Comparison of ENCODE assay signal across 8 cellular contexts in genomic region chr3:32502944-32503286, GRCh38. TPM values are rescaled to one million over a fixed set of nuclear protein-coding genes. Genes with fewer than 3 reads are reported as not detected.
A peak's percentile ranks its signal among the peaks of the same experiment; 100 is the strongest.
DNase-seq lines count a peak whose midpoint lies in the region; ATAC-seq and TF ChIP-seq lines count a peak whose summit lies in the region.

No MANE protein-coding gene starts in this region.

- in situ Hi-C loops in G401 (cut with HindIII; ENCODE audit: low sequenced_read_pairs) = no loop called here

- no peak for DNase-seq in AG10803 (ENCODE audit: low read depth)
- no peak for DNase-seq in HCT116 (ENCODE audit: low read depth, low spot score)
- no peak for DNase-seq in activated naive CD8-positive, alpha-beta T cell treated with anti-CD3 and anti-CD28 coated beads, Interleukin-2, amount 10 ng/mL, durations not matched to agents 7 days and 5 days
- no peak for DNase-seq in memory B cell (ENCODE audit: low spot score in 2 of 2)
- DNase-seq in DMS153 (lab: John Stamatoyannopoulos, UW) = no peak
- DNase-seq in G401 (ENCODE audit: low spot score) = no peak

- H2AFZ ChIP-seq in HCT116 (ENCODE audit: low read depth, low read length, poor library complexity, severe bottlenecking) = peak overlapping the region; percentile 99

- H3K36me3 Mint-ChIP-seq in activated naive CD8-positive, alpha-beta T cell treated with anti-CD3 and anti-CD28 coated beads, Interleukin-2, amount 10 ng/mL, durations not matched to agents 7 days and 5 days = peaks cover 4% of the 10 kb centered on the region
- peaks cover 2% of the 10 kb centered on the region for H3K36me3 Mint-ChIP-seq in memory B cell

- H3K4me3 ChIP-seq in AG10803 (ENCODE audit: low read length) = peak overlapping the region; percentile 97
- H3K4me3 ChIP-seq in HCT116 (replicated peaks in 1 of 2; ENCODE audit: low read depth in 1 of 2, low read length in 2 of 2) = peak overlapping the region; percentile 89 to 90

- TF ChIP-seq CTCF in AG10803 (conservative IDR thresholded peaks at IDR 0.05; ENCODE audit: low read length) (no peak), HCT116 (IDR thresholded peaks at IDR 0.05 in 2 of 3, conservative IDR thresholded peaks at IDR 0.05 in 1 of 3; ENCODE audit: borderline replicate concordance in 1 of 3, insufficient read depth in 1 of 3, low read depth in 2 of 3, low read length in 2 of 3) (no peak)

- H3K27me3 Mint-ChIP-seq in activated naive CD8-positive, alpha-beta T cell treated with anti-CD3 and anti-CD28 coated beads, Interleukin-2, amount 10 ng/mL, durations not matched to agents 7 days and 5 days = no peaks in the 10 kb centered on the region
- H3K27me3 Mint-ChIP-seq in memory B cell = no peaks in the 10 kb centered on the region

- H3K36me3 ChIP-seq in HCT116 (ENCODE audit: control insufficient read depth in 1 of 2, insufficient read depth in 2 of 2, low read length in 2 of 2) = no peaks in the 10 kb centered on the region

- H4K20me1 ChIP-seq in HCT116 (ENCODE audit: insufficient read depth) = peaks cover 3% of the 10 kb centered on the region; the same call in 1 of the 2 replicates

- H3K9ac ChIP-seq in HCT116 (ENCODE audit: low read length) = peak overlapping the region; percentile 78; the same call in 1 of the 2 replicates

- POLR2A ChIA-PET in HCT116 (lab: Charles Lee) = no interaction called here
- POLR2A ChIA-PET in activated naive CD8-positive, alpha-beta T cell treated with anti-CD3 and anti-CD28 coated beads, Interleukin-2, amount 10 ng/mL, durations not matched to agents 7 days and 5 days (lab: Charles Lee) = interaction anchor here (1.0 kb wide), 1 partner anchor 67 kb away, joined by 3 read pairs; no protein-coding TSS in a partner anchor

- peaks cover 4 to 14% of the 10 kb centered on the region in 2 experiments; a peak in 3 of 4 replicates for H3K4me1 ChIP-seq in HCT116 (ENCODE audit: control insufficient read depth in 1 of 2, insufficient read depth in 2 of 2, low read length in 2 of 2)

- no peak for TF ChIP-seq RAD21 in HCT116 (IDR thresholded peaks at IDR 0.05; ENCODE audit: low read depth)

- no TSS peak for BruUV-seq in HCT116 (replicated peaks; lab: Mats Ljungman, UMichigan)

- no peaks in the 10 kb centered on the region for H3K9me2 ChIP-seq in HCT116 (ENCODE audit: insufficient read depth)

- H3K4me3 Mint-ChIP-seq in activated naive CD8-positive, alpha-beta T cell treated with anti-CD3 and anti-CD28 coated beads, Interleukin-2, amount 10 ng/mL, durations not matched to agents 7 days and 5 days = peak overlapping the region; percentile 99
- peak overlapping the region; percentile 91 for H3K4me3 Mint-ChIP-seq in memory B cell

- RAD21 ChIA-PET in HCT116 (lab: Charles Lee; ENCODE audit: low non-redundant PET in 1 of 2, low total read pairs in 2 of 2, uncharacterized antibody in 2 of 2, unreplicated experiment in 2 of 2) = no interaction called here

- peak overlapping the region; percentile 89 for H3K27ac Mint-ChIP-seq in activated naive CD8-positive, alpha-beta T cell treated with anti-CD3 and anti-CD28 coated beads, Interleukin-2, amount 10 ng/mL, durations not matched to agents 7 days and 5 days
- peak overlapping the region; percentile 94 for H3K27ac Mint-ChIP-seq in memory B cell

- intact Hi-C loops in HCT116 (cut with micrococcal nuclease) = no loop called here

- no peaks in the 10 kb centered on the region for H3K27me3 ChIP-seq in HCT116 (ENCODE audit: insufficient read depth, low read length)

- peak overlapping the region; percentile 91 for H3K4me2 ChIP-seq in HCT116 (ENCODE audit: low read length)

- H3K9me3 ChIP-seq in HCT116 (ENCODE audit: control insufficient read depth in 1 of 2, insufficient read depth in 1 of 2, low read depth in 1 of 2, low read length in 2 of 2) = no peaks in the 10 kb centered on the region

- TF ChIP-seq POLR2A in HCT116 (IDR thresholded peaks at IDR 0.05; ENCODE audit: borderline replicate concordance, extremely low read depth, insufficient read depth, insufficient read length) = no peak

- ATAC-seq in HCT116 = no peak
- ATAC-seq in activated naive CD8-positive, alpha-beta T cell treated with anti-CD3 and anti-CD28 coated beads, Interleukin-2, amount 10 ng/mL, durations not matched to agents 7 days and 5 days (ENCODE audit: low read depth) = no peak
- ATAC-seq in memory B cell (ENCODE audit: low read depth) = peak; percentile 20
- no peak for ATAC-seq in GM21717 (IDR thresholded peaks at IDR 0.05; ENCODE audit: unreplicated experiment)
- no peak for ATAC-seq in HG03469 (IDR thresholded peaks at IDR 0.05; ENCODE audit: unreplicated experiment)

- H3K9me3 Mint-ChIP-seq in activated naive CD8-positive, alpha-beta T cell treated with anti-CD3 and anti-CD28 coated beads, Interleukin-2, amount 10 ng/mL, durations not matched to agents 7 days and 5 days = no peaks in the 10 kb centered on the region
- no peaks in the 10 kb centered on the region for H3K9me3 Mint-ChIP-seq in memory B cell

- H3K79me2 ChIP-seq in HCT116 (ENCODE audit: insufficient read depth, low read length) = peaks cover 26% of the 10 kb centered on the region

- no peak overlapping the region for H3K27ac ChIP-seq in HCT116 (ENCODE audit: low read depth, low read length)

- CTCF ChIA-PET in HCT116 (lab: Charles Lee) = interaction anchor here (0.7 kb wide), 1 partner anchor 33 kb away, joined by 4 read pairs; no protein-coding TSS in a partner anchor

- peaks cover 16% of the 10 kb centered on the region for H3K4me1 Mint-ChIP-seq in activated naive CD8-positive, alpha-beta T cell treated with anti-CD3 and anti-CD28 coated beads, Interleukin-2, amount 10 ng/mL, durations not matched to agents 7 days and 5 days
- H3K4me1 Mint-ChIP-seq in memory B cell = peaks cover 25% of the 10 kb centered on the region

TF ChIP-seq in HCT116, 20 proteins besides CTCF, POLR2A, EP300 and RAD21:
- TF ChIP-seq YY1 (IDR thresholded peaks at IDR 0.05; ENCODE audit: extremely low read depth, insufficient replicate concordance, low read depth, low read length) = no peak
- TF ChIP-seq SRF (IDR thresholded peaks at IDR 0.05; ENCODE audit: low read depth) = no peak
- no peak for TF ChIP-seq MAX (IDR thresholded peaks at IDR 0.05)
- TF ChIP-seq CBX3 (IDR thresholded peaks at IDR 0.05; ENCODE audit: low read depth) = no peak
- TF ChIP-seq ZFX (IDR thresholded peaks at IDR 0.05) = no peak
- no peak for TF ChIP-seq SIN3A (IDR thresholded peaks at IDR 0.05; ENCODE audit: low read depth)
- TF ChIP-seq EZH2 (IDR thresholded peaks at IDR 0.05) = no peak
- TF ChIP-seq JUND (IDR thresholded peaks at IDR 0.05) = no peak
- TF ChIP-seq EGR1 (IDR thresholded peaks at IDR 0.05; ENCODE audit: low read depth) = no peak
- no peak for TF ChIP-seq ZNF274 (IDR thresholded peaks at IDR 0.05; ENCODE audit: low read depth, low read length)
- no peak for TF ChIP-seq FOSL1 (IDR thresholded peaks at IDR 0.05; ENCODE audit: low read depth)
- no peak for TF ChIP-seq ATF3 (IDR thresholded peaks at IDR 0.05)
- TF ChIP-seq ZBTB33 (IDR thresholded peaks at IDR 0.05; ENCODE audit: extremely low read depth, insufficient replicate concordance, low read length) = no peak
- TF ChIP-seq TCF7L2 (IDR thresholded peaks at IDR 0.05; ENCODE audit: borderline replicate concordance, extremely low read depth, insufficient read depth, insufficient read length) = no peak

RNA-seq across cellular contexts. Expression of gene CMTM6, which starts 0.3 kb away (rescaled TPM):
- 41.1 TPM for total RNA-seq in HCT116 (2021; ENCODE audit: unreplicated experiment)
- polyA plus RNA-seq in HCT116 (2012) = 11.7 and 16.1 TPM in 2 replicates
- 10 to 100 TPM; 37.8 to 38.0 TPM for total RNA-seq in activated naive CD8-positive, alpha-beta T cell treated with anti-CD3 and anti-CD28 coated beads, Interleukin-2, amount 10 ng/mL, durations not matched to agents 7 days and 5 days
- 78.1 and 89.6 TPM in 2 replicates for total RNA-seq in G401 (2014; rRNA removed; shearing (Covaris generic))
